8 cellular contexts compared by ENCODE assay signal in genomic region chr15:64461577-64462162, GRCh38. TPM values are rescaled to one million over a fixed set of nuclear protein-coding genes. Genes with fewer than 3 reads are reported as not detected.
DNase-seq lines count a peak whose midpoint lies in the region; ATAC-seq, FAIRE-seq and TF ChIP-seq lines count a peak whose summit lies in the region.

No MANE protein-coding gene starts in this region.

- H3K27ac ChIP-seq in cardiac muscle cell (peak overlapping the region; percentile 91), pancreas (peak overlapping the region in 2 of 4 donors; percentile 75 to 81)

- peak overlapping the region; percentile 91 for H3K27ac Mint-ChIP-seq in activated naive CD4-positive, alpha-beta T cell treated with anti-CD3 and anti-CD28 coated beads, Interleukin-2, amount 10 ng/mL, durations not matched to agents 7 days and 5 days

- no peaks in the 10 kb centered on the region for H3K36me3 ChIP-seq in cardiac muscle cell
- no peaks in the 10 kb centered on the region for H3K36me3 ChIP-seq in pancreas

- DNase-seq in GM12865 (ENCODE audit: low read depth) (peak; percentile 70), NCI-H146 treated with DMSO at 0.1 percent for 48 hours (lab: John Stamatoyannopoulos, UW; ENCODE audit: unreplicated experiment) (peak; percentile 60), cardiac muscle cell (ENCODE audit: low read depth in 1 of 2, low spot score in 1 of 2) (peak; percentile 23 to 41), pancreas (peak in 2 of 6 donors; percentile 4 to 17), foreskin melanocyte (no peak), D721Med (ENCODE audit: insufficient read length, low spot score) (no peak)
- DNase-seq in activated naive CD4-positive, alpha-beta T cell treated with anti-CD3 and anti-CD28 coated beads, Interleukin-2, amount 10 ng/mL, durations not matched to agents 7 days and 5 days, result peak; percentile 37

- WGBS in pancreas, 2 donors, result 2 to 4% methylated on average over 7 of the region's 7 CpGs

- peaks cover 58% of the 10 kb centered on the region for H3K4me1 Mint-ChIP-seq in activated naive CD4-positive, alpha-beta T cell treated with anti-CD3 and anti-CD28 coated beads, Interleukin-2, amount 10 ng/mL, durations not matched to agents 7 days and 5 days

- H3K9me3 ChIP-seq in cardiac muscle cell (ENCODE audit: low read depth) (no peaks in the 10 kb centered on the region), pancreas (no peaks in the 10 kb centered on the region)

- H3K4me1 ChIP-seq in cardiac muscle cell (ENCODE audit: low read depth), result peaks cover 46% of the 10 kb centered on the region
- peaks cover 22 to 41% (median 24%) of the 10 kb centered on the region in 3 donors for H3K4me1 ChIP-seq in pancreas

- H3K9me3 Mint-ChIP-seq in activated naive CD4-positive, alpha-beta T cell treated with anti-CD3 and anti-CD28 coated beads, Interleukin-2, amount 10 ng/mL, durations not matched to agents 7 days and 5 days, result no peaks in the 10 kb centered on the region

- H3K36me3 Mint-ChIP-seq in activated naive CD4-positive, alpha-beta T cell treated with anti-CD3 and anti-CD28 coated beads, Interleukin-2, amount 10 ng/mL, durations not matched to agents 7 days and 5 days, result peaks cover 21% of the 10 kb centered on the region

- no peaks in the 10 kb centered on the region for H3K27me3 Mint-ChIP-seq in activated naive CD4-positive, alpha-beta T cell treated with anti-CD3 and anti-CD28 coated beads, Interleukin-2, amount 10 ng/mL, durations not matched to agents 7 days and 5 days

- H3K4me3 ChIP-seq in GM12865 (ENCODE audit: low read depth, low read length) (peak overlapping the region; percentile 83), cardiac muscle cell (peak overlapping the region; percentile 92), pancreas (peak overlapping the region in 2 of 4 donors; percentile 57 to 61)

- intact Hi-C loops in pancreas (cut with DNase I), result no loop called here

- no peaks in the 10 kb centered on the region for H3K27me3 ChIP-seq in cardiac muscle cell
- no peaks in the 10 kb centered on the region for H3K27me3 ChIP-seq in pancreas

- FAIRE-seq in pancreas (lab: Jason Lieb, UNC), result no peak
- FAIRE-seq in D721Med (lab: Jason Lieb, UNC), result no peak

- peak in 3 of 4 donors; percentile 3 to 13 (median 9) for ATAC-seq in pancreas
- ATAC-seq in GM18519 (IDR thresholded peaks at IDR 0.05; ENCODE audit: low FRiP score, unreplicated experiment), result no peak

- no peak for TF ChIP-seq CTCF in GM12865 (IDR thresholded peaks at IDR 0.05; ENCODE audit: insufficient read depth, low read depth, low read length, missing control alignments)
- TF ChIP-seq CTCF in cardiac muscle cell (IDR thresholded peaks at IDR 0.05; ENCODE audit: low read depth, low read length), result peak; percentile 11
- no peak for TF ChIP-seq CTCF in pancreas (IDR thresholded peaks at IDR 0.05)
- no peak for TF ChIP-seq CTCF in D721Med (IDR thresholded peaks at IDR 0.05; ENCODE audit: insufficient read depth, missing control alignments)

- H3K4me3 Mint-ChIP-seq in activated naive CD4-positive, alpha-beta T cell treated with anti-CD3 and anti-CD28 coated beads, Interleukin-2, amount 10 ng/mL, durations not matched to agents 7 days and 5 days, result peak overlapping the region; percentile 83

- CTCF ChIA-PET in activated naive CD4-positive, alpha-beta T cell treated with anti-CD3 and anti-CD28 coated beads, Interleukin-2, amount 10 ng/mL, durations not matched to agents 7 days and 5 days (lab: Charles Lee), result interaction anchor here (1.0 to 1.6 kb wide), 2 partner anchors 31 to 34 kb away, joined by 3 to 6 read pairs; no protein-coding TSS in a partner anchor

RNA-seq across cellular contexts. Expression of gene ZNF609, which starts 1.3 kb away (rescaled TPM):
- total RNA-seq in cardiac muscle cell, result 28.7 and 41.4 TPM in 2 replicates
- 25.6 and 31.8 TPM in 2 replicates for polyA plus RNA-seq in cardiac muscle cell
- total RNA-seq in pancreas, result 10 to 100 TPM; 10.9 to 25.2 (median 13.9) TPM
- 1 to 10 TPM; 4.2 to 6.0 TPM for polyA plus RNA-seq in pancreas

Comparison
In these comparisons a context has a peak if more than half of its experiments do, and no peak if none do; other contexts are left out.
1. DNase-seq: peak in GM12865 (single experiment), NCI-H146 treated with DMSO at 0.1 percent for 48 hours (single experiment), activated naive CD4-positive, alpha-beta T cell treated with anti-CD3 and anti-CD28 coated beads, Interleukin-2, amount 10 ng/mL, durations not matched to agents 7 days and 5 days (single experiment) and cardiac muscle cell (2 of 2); none in foreskin melanocyte (single experiment) and D721Med (single experiment).